11 cellular contexts compared by ENCODE assay signal in the genomic region with DNA sequence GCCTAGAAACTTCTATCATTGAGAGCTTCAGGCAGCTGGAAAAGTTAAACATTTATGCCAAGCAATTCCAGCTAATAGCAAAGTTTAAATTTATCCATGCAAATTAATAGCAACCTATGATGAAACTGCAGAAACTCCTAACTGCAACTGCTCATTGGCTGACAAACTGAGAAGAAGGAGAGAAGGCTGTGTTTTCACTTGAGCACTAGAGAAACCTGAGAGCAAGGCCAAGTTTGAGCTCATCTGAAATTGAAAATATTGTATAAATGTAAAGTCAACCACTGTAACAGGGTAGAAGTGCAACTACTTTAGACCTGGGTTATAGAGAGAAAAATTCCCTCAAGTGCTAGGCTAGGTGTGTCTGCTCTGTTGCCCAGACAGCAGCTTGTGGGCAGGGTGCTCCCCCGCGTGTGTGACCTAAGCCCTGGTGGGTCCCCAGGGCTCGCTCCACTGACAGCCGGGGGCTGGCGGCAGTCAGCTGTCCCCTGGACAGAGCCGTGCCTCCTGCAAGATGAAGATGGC. TPM values are rescaled to one million over a fixed set of nuclear protein-coding genes. Genes with fewer than 3 reads are reported as not detected.
A peak's percentile ranks its signal among the peaks of the same experiment; 100 is the strongest.
DNase-seq lines count a peak whose midpoint lies in the region; ATAC-seq and TF ChIP-seq lines count a peak whose summit lies in the region.
"Had no signal": no experiment of that assay in that cellular context is flagged by ENCODE, and none has a peak within 500 bp of the region (broad histone marks: within the 10 kb centered on the region; RNA-seq: fewer than 3 reads in every experiment).

No MANE protein-coding gene starts in this region.

- POLR2A ChIA-PET in Caco-2 (lab: Charles Lee) = no interaction called here

- H3K4me1 ChIP-seq in Caco-2 = no peaks in the 10 kb centered on the region
- H3K4me1 ChIP-seq: colonic mucosa had no signal

- H3K9me3 Mint-ChIP-seq in Caco-2 (ENCODE audit: unreplicated experiment) = no peaks in the 10 kb centered on the region

- TF ChIP-seq CTCF in NB4 (IDR thresholded peaks at IDR 0.05; ENCODE audit: low read depth, low read length) = no peak
- TF ChIP-seq CTCF in Caco-2 (IDR thresholded peaks at IDR 0.05; ENCODE audit: insufficient read depth in 1 of 2, low read depth in 1 of 2, low read length in 1 of 2, severe bottlenecking in 1 of 2, unreplicated experiment in 1 of 2) = no peak

- no peaks in the 10 kb centered on the region for H3K9me3 ChIP-seq in Caco-2
- H3K9me3 ChIP-seq: colonic mucosa had no signal

- ATAC-seq in GM19025 (IDR thresholded peaks at IDR 0.05; ENCODE audit: low read depth, unreplicated experiment) (peak; percentile 70), HG02623 (IDR thresholded peaks at IDR 0.05; ENCODE audit: unreplicated experiment) (peak; percentile 74), sciatic nerve (peak; percentile 59)

- BruUV-seq in Caco-2 (replicated peaks; lab: Mats Ljungman, UMichigan) = no TSS peak

- no peak overlapping the region for H3K4me3 Mint-ChIP-seq in Caco-2 (ENCODE audit: unreplicated experiment)

- no peaks in the 10 kb centered on the region for H3K36me3 ChIP-seq in Caco-2 (ENCODE audit: control insufficient read depth, insufficient read depth, low read length)
- H3K36me3 ChIP-seq: colonic mucosa had no signal

- intact Hi-C loops in sciatic nerve (cut with DNase I) (no loop called here), Caco-2 (cut with micrococcal nuclease; ENCODE audit: unreplicated experiment) (no loop called here)

- DNase-seq in NB4 (ENCODE audit: low read depth) = peak; percentile 20
- DNase-seq in sciatic nerve (ENCODE audit: low spot score) = no peak
- no peak for DNase-seq in Caco-2
- DNase-seq in NCI-H187 (lab: John Stamatoyannopoulos, UW) = no peak
- DNase-seq in activated T-cell treated with anti-CD3 and anti-CD28 coated beads for 4 hours = no peak
- DNase-seq in LoVo (ENCODE audit: low spot score) = no peak
- DNase-seq: colonic mucosa; EL; NK-92 treated with Interleukin-12 subunit alpha and Interleukin-12 subunit beta, amount 100 ng/mL, for 24 hours had no signal

- H3K27ac Mint-ChIP-seq in Caco-2 (ENCODE audit: unreplicated experiment) = no peak overlapping the region

- CTCF ChIA-PET in Caco-2 (lab: Charles Lee) = interaction anchor here (1.4 kb wide), 1 partner anchor 13 kb away, joined by 4 read pairs; no protein-coding TSS in a partner anchor

- H3K4me1 Mint-ChIP-seq in Caco-2 (ENCODE audit: low read depth, unreplicated experiment) = no peaks in the 10 kb centered on the region

- TF ChIP-seq POLR2A in NB4 (IDR thresholded peaks at IDR 0.05; ENCODE audit: extremely low read depth, insufficient read length) = no peak

- H3K4me3 ChIP-seq in NB4 (ENCODE audit: low read depth, low read length) = no peak overlapping the region
- no peak overlapping the region for H3K4me3 ChIP-seq in Caco-2 (ENCODE audit: low read depth, low read length)
- H3K4me3 ChIP-seq: colonic mucosa had no signal

- H3K27me3 ChIP-seq in Caco-2 (replicated peaks; ENCODE audit: control insufficient read depth, insufficient read depth, low read length) = no peaks in the 10 kb centered on the region
- H3K27me3 ChIP-seq: colonic mucosa had no signal

- H3K36me3 Mint-ChIP-seq in Caco-2 (ENCODE audit: insufficient read depth, unreplicated experiment) = no peaks in the 10 kb centered on the region

- H3K27me3 Mint-ChIP-seq in Caco-2 (ENCODE audit: insufficient read depth, unreplicated experiment) = no peaks in the 10 kb centered on the region

RNA-seq across cellular contexts. Expression of a gene that starts 50.2 kb away (rescaled TPM):
- total RNA-seq in sciatic nerve (1.5 TPM), Caco-2 (2022) (3.3 and 4.4 TPM in 2 replicates)
